In the genomic region with DNA sequence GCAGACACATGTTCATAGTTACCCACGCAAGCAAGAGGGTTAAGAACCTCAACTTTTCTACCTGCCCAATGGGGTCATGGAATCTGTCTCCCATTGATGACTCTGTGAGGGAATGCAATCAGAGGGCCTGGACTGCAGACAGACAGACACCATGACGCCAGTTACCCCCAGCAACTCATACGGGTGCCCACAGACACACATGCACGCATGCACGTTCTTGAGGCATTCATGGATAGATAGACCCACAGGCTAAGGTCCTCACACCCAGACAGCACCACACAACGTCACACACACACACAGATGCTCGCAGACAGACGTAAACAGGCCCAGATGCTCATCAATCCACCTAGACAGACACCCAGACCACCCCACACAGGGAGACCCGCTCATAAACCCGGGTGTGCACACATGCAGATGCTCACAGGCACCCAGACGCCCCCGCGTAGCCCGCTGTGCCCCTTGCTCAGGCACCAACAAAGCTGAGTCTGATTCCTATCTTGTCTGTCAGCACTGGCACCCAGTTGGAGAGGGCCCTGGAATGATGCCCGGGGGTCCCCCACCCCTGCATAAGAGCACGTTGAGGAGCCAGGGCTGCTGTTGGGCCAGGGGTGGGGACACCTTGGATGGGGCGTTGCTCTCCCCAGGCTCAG, we compare ENCODE assay signal across 17 cellular contexts. TPM values are rescaled to one million over a fixed set of nuclear protein-coding genes. Genes with fewer than 3 reads are reported as not detected.
DNase-seq lines count a peak whose midpoint lies in the region; ATAC-seq and TF ChIP-seq lines count a peak whose summit lies in the region.
"Had no signal": no experiment of that assay in that cellular context is flagged by ENCODE, and none has a peak within 500 bp of the region (broad histone marks: within the 10 kb centered on the region; RNA-seq: fewer than 3 reads in every experiment).

No MANE protein-coding gene starts in this region.

- peaks cover 12% of the 10 kb centered on the region for H3K4me1 Mint-ChIP-seq in stimulated activated naive CD8-positive, alpha-beta T cell treated with anti-CD3 and anti-CD28 coated beads, Interleukin-15, Interleukin-2, amounts not matched to agents 100 ng/mL and 50 ng/mL, for 24 hours (ENCODE audit: low read depth)

- H2BK15ac ChIP-seq in neuronal stem cell (ENCODE audit: low read length), result peak overlapping the region; percentile 16

- H2BK120ac ChIP-seq in neuronal stem cell (ENCODE audit: low read depth, low read length), result no peak overlapping the region

- no peak overlapping the region for H2BK5ac ChIP-seq in neuronal stem cell (ENCODE audit: low read length)

- no peak overlapping the region for H3K4me2 ChIP-seq in neuronal stem cell (ENCODE audit: insufficient read depth, low read length, poor library complexity, severe bottlenecking)

- no peak overlapping the region for H3K4me3 Mint-ChIP-seq in stimulated activated naive CD8-positive, alpha-beta T cell treated with anti-CD3 and anti-CD28 coated beads, Interleukin-15, Interleukin-2, amounts not matched to agents 100 ng/mL and 50 ng/mL, for 24 hours
- H3K4me3 Mint-ChIP-seq: CD4-positive, CD25-positive, alpha-beta regulatory T cell; CD8-positive, alpha-beta memory T cell; H9; IgD-negative memory B cell had no signal

- peaks cover 77% of the 10 kb centered on the region for H3K27me3 Mint-ChIP-seq in stimulated activated naive CD8-positive, alpha-beta T cell treated with anti-CD3 and anti-CD28 coated beads, Interleukin-15, Interleukin-2, amounts not matched to agents 100 ng/mL and 50 ng/mL, for 24 hours

- H3K18ac ChIP-seq in neuronal stem cell (ENCODE audit: low read length), result peak overlapping the region; percentile 53

- peak overlapping the region; percentile 59 for H2AK5ac ChIP-seq in neuronal stem cell (ENCODE audit: low read depth, low read length)

- no peak overlapping the region for H4K8ac ChIP-seq in neuronal stem cell (ENCODE audit: low read depth, low read length)

- ATAC-seq in stimulated activated naive CD8-positive, alpha-beta T cell treated with anti-CD3 and anti-CD28 coated beads, Interleukin-15, Interleukin-2, amounts not matched to agents 100 U/mL and 50 U/mL, for 24 hours, result no peak
- ATAC-seq in aorta (ENCODE audit: low FRiP score) (no peak), GM21423 (IDR thresholded peaks at IDR 0.05; ENCODE audit: unreplicated experiment) (no peak)
- ATAC-seq in activated naive CD4-positive, alpha-beta T cell treated with anti-CD3 and anti-CD28 coated beads, Interleukin-2, amount 50 U/mL, for 72 hours, result no peak

- intact Hi-C loops in sigmoid colon (cut with DNase I) (no loop called here), aorta (cut with DNase I) (no loop called here)

- H3K36me3 ChIP-seq in neuronal stem cell (replicated peaks in 1 of 2; ENCODE audit: control insufficient read depth in 2 of 2, insufficient read depth in 2 of 2, low read length in 2 of 2) (peaks cover 0 to 10% of the 10 kb centered on the region in 2 donors), sigmoid colon (no peaks in the 10 kb centered on the region), aorta (ENCODE audit: control insufficient read depth in 1 of 2, insufficient read depth in 2 of 2, low read length in 1 of 2) (no peaks in the 10 kb centered on the region)
- H3K36me3 ChIP-seq: BE2C had no signal

- no peak overlapping the region for H2BK12ac ChIP-seq in neuronal stem cell (ENCODE audit: low read length)

- H2AFZ ChIP-seq in neuronal stem cell (ENCODE audit: low read length), result no peak overlapping the region

- H3K9ac ChIP-seq in neuronal stem cell (ENCODE audit: low read depth, low read length, poor library complexity), result no peak overlapping the region

- H3K4me1 ChIP-seq in neuronal stem cell (ENCODE audit: control insufficient read depth in 2 of 2, insufficient read depth in 1 of 2, low read depth in 1 of 2, low read length in 2 of 2) (peaks cover 0 to 12% of the 10 kb centered on the region in 2 donors), sigmoid colon (peaks cover 0 to under 1% (median under 1%) of the 10 kb centered on the region in 4 donors), aorta (ENCODE audit: control insufficient read depth in 1 of 2, insufficient read depth in 2 of 2, low read length in 2 of 2) (no peaks in the 10 kb centered on the region)
- H3K4me1 ChIP-seq: BE2C had no signal

- H3K27ac ChIP-seq in neuronal stem cell (replicated peaks; ENCODE audit: low read length), result no peak overlapping the region
- no peak overlapping the region for H3K27ac ChIP-seq in sigmoid colon
- H3K27ac ChIP-seq in aorta (ENCODE audit: low read depth in 1 of 2, low read length in 2 of 2), result no peak overlapping the region

- DNase-seq in stimulated activated naive CD8-positive, alpha-beta T cell treated with anti-CD3 and anti-CD28 coated beads, Interleukin-15, Interleukin-2, amounts not matched to agents 100 U/mL and 50 U/mL, for 24 hours, result no peak
- DNase-seq in neuronal stem cell (ENCODE audit: low spot score) (no peak), sigmoid colon (peak; percentile 42), aorta (peak; percentile 12 to 22), GM13976 (ENCODE audit: low spot score) (no peak)
- no peak for DNase-seq in activated naive CD4-positive, alpha-beta T cell treated with anti-CD3 and anti-CD28 coated beads, Interleukin-2, amount 50 U/mL, for 72 hours (ENCODE audit: low spot score in 2 of 2)
- DNase-seq: ACHN; BE2C; C1 segment of cervical spinal cord; CD4-positive, CD25-positive, alpha-beta regulatory T cell; CD8-positive, alpha-beta memory T cell; COR-L47; DMS 273 treated with DMSO at 0.1 percent for 48 hours; H9 had no signal

- no peaks in the 10 kb centered on the region for H3K9me3 Mint-ChIP-seq in stimulated activated naive CD8-positive, alpha-beta T cell treated with anti-CD3 and anti-CD28 coated beads, Interleukin-15, Interleukin-2, amounts not matched to agents 100 ng/mL and 50 ng/mL, for 24 hours
- H3K9me3 Mint-ChIP-seq in activated naive CD4-positive, alpha-beta T cell treated with anti-CD3 and anti-CD28 coated beads, Interleukin-2, amount 50 U/mL, for 72 hours, result no peaks in the 10 kb centered on the region
- H3K9me3 Mint-ChIP-seq: CD8-positive, alpha-beta memory T cell; H9 had no signal

- in situ Hi-C loops in GM13976 (cut with MboI; ENCODE audit: low sequenced_read_pairs, unreplicated experiment), result no loop called here

- no peak overlapping the region for H3K4ac ChIP-seq in neuronal stem cell (ENCODE audit: low read length)

- no peak overlapping the region for H3K23ac ChIP-seq in neuronal stem cell (ENCODE audit: low read depth, low read length, poor library complexity)

- TF ChIP-seq EP300 in sigmoid colon (IDR thresholded peaks at IDR 0.05), result no peak

- TF ChIP-seq POLR2A in sigmoid colon (IDR thresholded peaks at IDR 0.05), result no peak

- H3K4me3 ChIP-seq in neuronal stem cell (ENCODE audit: low read length in 2 of 2), result no peak overlapping the region
- H3K4me3 ChIP-seq in sigmoid colon, result no peak overlapping the region
- no peak overlapping the region for H3K4me3 ChIP-seq in aorta (ENCODE audit: low read length in 2 of 2)

- H3K9me3 ChIP-seq in neuronal stem cell (replicated peaks in 1 of 2; ENCODE audit: control insufficient read depth in 2 of 2, insufficient read depth in 1 of 2, low read depth in 1 of 2, low read length in 2 of 2) (no peaks in the 10 kb centered on the region), sigmoid colon (no peaks in the 10 kb centered on the region), aorta (ENCODE audit: control insufficient read depth, low read length) (no peaks in the 10 kb centered on the region)
- H3K9me3 ChIP-seq: BE2C had no signal

- H3K27ac Mint-ChIP-seq in stimulated activated naive CD8-positive, alpha-beta T cell treated with anti-CD3 and anti-CD28 coated beads, Interleukin-15, Interleukin-2, amounts not matched to agents 100 ng/mL and 50 ng/mL, for 24 hours, result peak overlapping the region; percentile 23
- H3K27ac Mint-ChIP-seq in activated naive CD4-positive, alpha-beta T cell treated with anti-CD3 and anti-CD28 coated beads, Interleukin-2, amount 50 U/mL, for 72 hours, result no peak overlapping the region
- H3K27ac Mint-ChIP-seq: CD8-positive, alpha-beta memory T cell; H9 had no signal

- no peak overlapping the region for H4K91ac ChIP-seq in neuronal stem cell (ENCODE audit: low read depth, low read length, poor library complexity)

- H3K36me3 Mint-ChIP-seq in stimulated activated naive CD8-positive, alpha-beta T cell treated with anti-CD3 and anti-CD28 coated beads, Interleukin-15, Interleukin-2, amounts not matched to agents 100 ng/mL and 50 ng/mL, for 24 hours (ENCODE audit: low read depth), result no peaks in the 10 kb centered on the region
- H3K36me3 Mint-ChIP-seq in activated naive CD4-positive, alpha-beta T cell treated with anti-CD3 and anti-CD28 coated beads, Interleukin-2, amount 50 U/mL, for 72 hours, result no peaks in the 10 kb centered on the region
- H3K36me3 Mint-ChIP-seq: CD4-positive, CD25-positive, alpha-beta regulatory T cell; CD8-positive, alpha-beta memory T cell; IgD-negative memory B cell had no signal

- TF ChIP-seq CTCF in sigmoid colon (IDR thresholded peaks at IDR 0.05) (no peak), GM13976 (IDR thresholded peaks at IDR 0.05; ENCODE audit: borderline replicate concordance, control extremely low read depth, extremely low read depth, insufficient read depth, missing control alignments) (no peak)

- WGBS in neuronal stem cell (ENCODE audit: extremely low coverage in 2 of 2, insufficient read length in 2 of 2, insufficient replicate concordance in 1 of 2), 2 donors, result no CpG with 5 or more reads among the region's 17 CpGs
- 85 to 88% methylated on average over 17 of the region's 17 CpGs for WGBS in sigmoid colon, 2 donors
- 82 to 83% methylated on average over 17 of the region's 17 CpGs for WGBS in aorta, 2 donors

- peaks cover 0 to 86% (median 0%) of the 10 kb centered on the region in 3 experiments for H3K27me3 ChIP-seq in neuronal stem cell (ENCODE audit: control insufficient read depth in 3 of 3, insufficient read depth in 3 of 3, low read depth in 1 of 3, low read length in 3 of 3)
- peaks cover 9 to 94% (median 55%) of the 10 kb centered on the region in 3 donors for H3K27me3 ChIP-seq in sigmoid colon
- peaks cover 0 to 1% of the 10 kb centered on the region in 2 donors for H3K27me3 ChIP-seq in aorta (ENCODE audit: control insufficient read depth in 1 of 2, insufficient read depth in 2 of 2, low read length in 1 of 2)

- no peaks in the 10 kb centered on the region for H3K79me1 ChIP-seq in neuronal stem cell (ENCODE audit: low read depth, low read length)

- no peak overlapping the region for H3K14ac ChIP-seq in neuronal stem cell (ENCODE audit: low read length)

RNA-seq across cellular contexts. Expression of gene LHX2, which starts 23.6 kb away (rescaled TPM):
- polyA plus RNA-seq in neuronal stem cell (2013, experiment 1 of 2), result 373 TPM
- 381 TPM for polyA plus RNA-seq in neuronal stem cell (2013, experiment 2 of 2)
- total RNA-seq in sigmoid colon (1 to 10 TPM in 1 of 4 donors, not detected in 3; 3.3 TPM), aorta (under 1 TPM in 1 of 2 donors, not detected in 1; 0.26 TPM)
- polyA plus RNA-seq in sigmoid colon (not detected), aorta (under 1 TPM in 1 of 2 donors, not detected in 1; 0.38 TPM)
- total RNA-seq in activated naive CD4-positive, alpha-beta T cell treated with anti-CD3 and anti-CD28 coated beads, Interleukin-2, amount 50 U/mL, for 72 hours, result not detected
- total RNA-seq: CD4-positive, CD25-positive, alpha-beta regulatory T cell; CD8-positive, alpha-beta memory T cell; H9 had no signal
- polyA plus RNA-seq: CD4-positive, CD25-positive, alpha-beta regulatory T cell; CD8-positive, alpha-beta memory T cell; IgD-negative memory B cell had no signal

Comparison
In these comparisons a context has a peak if more than half of its experiments do, and no peak if none do; other contexts are left out.
1. DNase-seq: peak in sigmoid colon (single experiment) and aorta (2 of 2); none in stimulated activated naive CD8-positive, alpha-beta T cell treated with anti-CD3 and anti-CD28 coated beads, Interleukin-15, Interleukin-2, amounts not matched to agents 100 U/mL and 50 U/mL, for 24 hours (single experiment), neuronal stem cell (single experiment), GM13976 (single experiment) and activated naive CD4-positive, alpha-beta T cell treated with anti-CD3 and anti-CD28 coated beads, Interleukin-2, amount 50 U/mL, for 72 hours (0 of 2).